Comparison of ENCODE assay signal across 10 cellular contexts in genomic region chr4:98828801-98829200, GRCh38.
DNase-seq lines count a peak whose midpoint lies in the region; ATAC-seq and TF ChIP-seq lines count a peak whose summit lies in the region.
"Had no signal": no experiment of that assay in that cellular context is flagged by ENCODE, and none has a peak within 500 bp of the region (broad histone marks: within the 10 kb centered on the region; RNA-seq: fewer than 3 reads in every experiment).

No MANE protein-coding gene starts in this region.

- peak; percentile 39 for ATAC-seq in activated naive CD8-positive, alpha-beta T cell treated with anti-CD3 and anti-CD28 coated beads, Interleukin-2, amount 10 ng/mL, durations not matched to agents 7 days and 5 days (ENCODE audit: low read depth)
- no peak for ATAC-seq in GM21825 (IDR thresholded peaks at IDR 0.05; ENCODE audit: unreplicated experiment)
- no peak for ATAC-seq in upper lobe of right lung

- H3K9me3 ChIP-seq in upper lobe of right lung (no peaks in the 10 kb centered on the region), MG63 (no peaks in the 10 kb centered on the region)

- POLR2A ChIA-PET in activated naive CD8-positive, alpha-beta T cell treated with anti-CD3 and anti-CD28 coated beads, Interleukin-2, amount 10 ng/mL, durations not matched to agents 7 days and 5 days (lab: Charles Lee): no interaction called here

- no peak overlapping the region for H3K27ac ChIP-seq in upper lobe of right lung

- H3K4me3 Mint-ChIP-seq in activated naive CD8-positive, alpha-beta T cell treated with anti-CD3 and anti-CD28 coated beads, Interleukin-2, amount 10 ng/mL, durations not matched to agents 7 days and 5 days: no peak overlapping the region
- H3K4me3 Mint-ChIP-seq: nephron progenitor cell had no signal

- no peaks in the 10 kb centered on the region for H3K36me3 Mint-ChIP-seq in activated naive CD8-positive, alpha-beta T cell treated with anti-CD3 and anti-CD28 coated beads, Interleukin-2, amount 10 ng/mL, durations not matched to agents 7 days and 5 days

- H3K27ac Mint-ChIP-seq in activated naive CD8-positive, alpha-beta T cell treated with anti-CD3 and anti-CD28 coated beads, Interleukin-2, amount 10 ng/mL, durations not matched to agents 7 days and 5 days: no peak overlapping the region
- H3K27ac Mint-ChIP-seq: nephron progenitor cell had no signal

- H3K27me3 ChIP-seq in upper lobe of right lung (no peaks in the 10 kb centered on the region), MG63 (no peaks in the 10 kb centered on the region)

- no peaks in the 10 kb centered on the region for H3K4me1 ChIP-seq in upper lobe of right lung

- DNase-seq in RKO (ENCODE audit: low spot score): peak; percentile 12
- peak; percentile 29 for DNase-seq in activated naive CD8-positive, alpha-beta T cell treated with anti-CD3 and anti-CD28 coated beads, Interleukin-2, amount 10 ng/mL, durations not matched to agents 7 days and 5 days
- peak; percentile 10 for DNase-seq in stimulated activated CD4-positive, alpha-beta T cell treated with anti-CD3 and anti-CD28 coated beads, Interleukin-1b, Interleukin-23, amount 100 ng/mL, for 48 hours
- no peak for DNase-seq in ecto neural progenitor cell (ENCODE audit: low spot score)
- no peak for DNase-seq in upper lobe of right lung
- DNase-seq in MG63: no peak
- DNase-seq: nephron progenitor cell, T1000 had no signal

- intact Hi-C loops in upper lobe of right lung (cut with DNase I): no loop called here

- peaks cover 9% of the 10 kb centered on the region for H3K27me3 Mint-ChIP-seq in activated naive CD8-positive, alpha-beta T cell treated with anti-CD3 and anti-CD28 coated beads, Interleukin-2, amount 10 ng/mL, durations not matched to agents 7 days and 5 days

- H3K36me3 ChIP-seq in upper lobe of right lung: no peaks in the 10 kb centered on the region
- no peaks in the 10 kb centered on the region for H3K36me3 ChIP-seq in MG63

- no peaks in the 10 kb centered on the region for H3K9me3 Mint-ChIP-seq in activated naive CD8-positive, alpha-beta T cell treated with anti-CD3 and anti-CD28 coated beads, Interleukin-2, amount 10 ng/mL, durations not matched to agents 7 days and 5 days
- H3K9me3 Mint-ChIP-seq: nephron progenitor cell had no signal

- H3K4me1 Mint-ChIP-seq in activated naive CD8-positive, alpha-beta T cell treated with anti-CD3 and anti-CD28 coated beads, Interleukin-2, amount 10 ng/mL, durations not matched to agents 7 days and 5 days: peaks cover 7% of the 10 kb centered on the region

- no peak overlapping the region for H3K4me3 ChIP-seq in upper lobe of right lung
- no peak overlapping the region for H3K4me3 ChIP-seq in MG63

- TF ChIP-seq CTCF in GM12873 (IDR thresholded peaks at IDR 0.05; ENCODE audit: insufficient read depth, low read depth, low read length, missing control alignments) (peak; percentile 18), upper lobe of right lung (IDR thresholded peaks at IDR 0.05) (no peak)

Comparison
In these comparisons a context has a peak if more than half of its experiments do, and no peak if none do; other contexts are left out.
1. DNase-seq: peak in RKO (single experiment), activated naive CD8-positive, alpha-beta T cell treated with anti-CD3 and anti-CD28 coated beads, Interleukin-2, amount 10 ng/mL, durations not matched to agents 7 days and 5 days (single experiment) and stimulated activated CD4-positive, alpha-beta T cell treated with anti-CD3 and anti-CD28 coated beads, Interleukin-1b, Interleukin-23, amount 100 ng/mL, for 48 hours (single experiment); none in ecto neural progenitor cell (single experiment), upper lobe of right lung (single experiment) and MG63 (single experiment).